18 cellular contexts compared by ENCODE assay signal in the genomic region with DNA sequence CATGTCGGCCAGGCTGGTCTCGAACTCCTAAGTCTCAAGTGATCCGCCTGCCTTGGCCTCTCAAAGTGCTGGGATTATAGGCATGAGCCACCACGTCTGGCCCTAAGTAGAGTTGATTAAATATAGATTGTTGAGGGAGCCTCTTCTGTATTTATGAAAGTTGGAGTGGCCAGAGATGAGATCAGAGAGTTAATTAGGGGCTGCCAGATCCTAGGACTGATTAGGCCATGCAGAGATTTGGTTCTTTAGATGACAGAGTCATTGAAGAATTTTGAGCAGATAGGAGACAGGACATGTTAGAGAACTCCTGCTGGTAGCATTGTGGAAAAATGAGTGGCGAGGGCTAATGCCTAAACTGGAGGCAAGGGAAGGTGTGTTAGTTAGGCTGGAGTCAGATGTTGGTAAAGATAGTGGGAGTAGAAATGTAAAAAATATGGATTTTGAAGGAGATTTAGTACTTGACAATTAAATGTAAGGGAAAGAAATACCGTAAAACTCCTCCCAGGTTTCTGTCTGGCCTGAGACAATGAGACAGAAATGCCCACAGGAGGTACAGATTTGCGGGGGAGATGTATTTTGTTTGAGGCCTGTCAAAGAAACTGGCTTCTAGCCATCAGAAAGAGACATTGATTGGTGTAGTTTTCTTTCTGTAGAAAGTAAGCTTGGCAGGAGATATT. TPM values are rescaled to one million over a fixed set of nuclear protein-coding genes. Genes with fewer than 3 reads are reported as not detected.
DNase-seq lines count a peak whose midpoint lies in the region; ATAC-seq and TF ChIP-seq lines count a peak whose summit lies in the region.
"Had no signal": no experiment of that assay in that cellular context is flagged by ENCODE, and none has a peak within 500 bp of the region (broad histone marks: within the 10 kb centered on the region; RNA-seq: fewer than 3 reads in every experiment).

No MANE protein-coding gene starts in this region.

- no peak overlapping the region for H2BK20ac ChIP-seq in IMR-90 (ENCODE audit: low read depth, low read length)

- H3F3A ChIP-seq in smooth muscle cell (ENCODE audit: low read depth) = no peaks in the 10 kb centered on the region

- H2BK15ac ChIP-seq in IMR-90 (ENCODE audit: low read depth, low read length) = no peak overlapping the region

- CTCF ChIA-PET in IMR-90 (lab: Yijun Ruan, JAX) = interaction anchor here (1.3 kb wide), 1 partner anchor 15 kb away, joined by 3 read pairs; no protein-coding TSS in a partner anchor

- no peak overlapping the region for H2AK9ac ChIP-seq in IMR-90 (replicated peaks; ENCODE audit: low read depth, low read length, poor library complexity)

- no peak overlapping the region for H2AFZ ChIP-seq in IMR-90 (replicated peaks; ENCODE audit: low read length, poor library complexity)
- no peak overlapping the region for H2AFZ ChIP-seq in smooth muscle cell (ENCODE audit: low read depth)

- H3K4me1 Mint-ChIP-seq in activated naive CD4-positive, alpha-beta T cell treated with anti-CD3 and anti-CD28 coated beads, Interleukin-2, amount 50 U/mL, for 24 hours = peaks cover 30% of the 10 kb centered on the region

- H2BK5ac ChIP-seq in IMR-90 (ENCODE audit: low read depth, low read length, poor library complexity, severe bottlenecking) = no peak overlapping the region

- no peak overlapping the region for H4K8ac ChIP-seq in IMR-90 (ENCODE audit: low read depth in 2 of 2, low read length in 2 of 2)

- TF ChIP-seq CTCF in IMR-90 (conservative IDR thresholded peaks at IDR 0.05; ENCODE audit: low read depth, low read length) = no peak
- no peak for TF ChIP-seq CTCF in smooth muscle cell (IDR thresholded peaks at IDR 0.05; ENCODE audit: borderline replicate concordance, insufficient read depth, poor library complexity, severe bottlenecking)

- 100% methylated on average over 1 of the region's 7 CpGs; no CpG with 5 or more reads in 1 of the 2 experiments for WGBS in IMR-90 (ENCODE audit: extremely low coverage in 2 of 2, insufficient read length in 1 of 2), 2 experiments
- WGBS in smooth muscle cell (ENCODE audit: low lambda C conversion rate) = 43% methylated on average over 7 of the region's 7 CpGs

- no peak overlapping the region for H4K91ac ChIP-seq in IMR-90 (ENCODE audit: insufficient read depth, low read depth, low read length)

- H3K79me1 ChIP-seq in IMR-90 (ENCODE audit: low read depth in 1 of 2, low read length in 2 of 2) = peaks cover 16 to 30% of the 10 kb centered on the region in 2 experiments; a peak in 3 of 4 replicates

- H3K27ac ChIP-seq in IMR-90 (ENCODE audit: insufficient read depth, low read length) (no peak overlapping the region), smooth muscle cell (ENCODE audit: low read depth) (peak overlapping the region; percentile 50)

- H3K4me2 ChIP-seq in IMR-90 (ENCODE audit: low read depth, low read length) = no peak overlapping the region
- no peak overlapping the region for H3K4me2 ChIP-seq in smooth muscle cell

- 0 out of 2 replicates have a peak, but pooled peaks have one; percentile 21 for ATAC-seq in IMR-90 (ENCODE audit: low read depth)
- no peak for ATAC-seq in HG03432 (IDR thresholded peaks at IDR 0.05; ENCODE audit: unreplicated experiment)
- ATAC-seq: HepG2, left lobe of liver had no signal

- no TSS peak for BruUV-seq in IMR-90 (replicated peaks; lab: Mats Ljungman, UMichigan)

- no peaks in the 10 kb centered on the region for H3K9me3 Mint-ChIP-seq in activated naive CD4-positive, alpha-beta T cell treated with anti-CD3 and anti-CD28 coated beads, Interleukin-2, amount 50 U/mL, for 24 hours
- H3K9me3 Mint-ChIP-seq: activated CD4-positive, alpha-beta memory T cell treated with anti-CD3 and anti-CD28 coated beads for 36 hours; activated T-helper 1 cell treated with anti-CD3 and anti-CD28 coated beads, Interleukin-12 subunit alpha, Interleukin-12 subunit beta, Interleukin-2, Interleukin-4 antibody, amounts not matched to agents 30 ng/mL and 10 ng/mL and 1 ng/mL, durations not matched to agents 14 hours and 24 hours and 36 hours; naive B cell had no signal

- H3K9me1 ChIP-seq in IMR-90 (ENCODE audit: insufficient read depth, low read length) = peaks cover 11% of the 10 kb centered on the region

- dilution Hi-C loops in IMR-90 (cut with HindIII; ENCODE audit: low sequenced_read_pairs, unreplicated experiment) = no loop called here

- no peaks in the 10 kb centered on the region; the same call in 1 of the 2 replicates for H4K20me1 ChIP-seq in IMR-90 (ENCODE audit: insufficient read depth, low read length)
- peaks cover 24% of the 10 kb centered on the region for H4K20me1 ChIP-seq in smooth muscle cell (ENCODE audit: low read depth)

- no peaks in the 10 kb centered on the region for H3K79me2 ChIP-seq in smooth muscle cell (ENCODE audit: low read depth)

- no peaks in the 10 kb centered on the region for H3K9me3 ChIP-seq in IMR-90 (ENCODE audit: control insufficient read depth, insufficient read depth, low read length)
- no peaks in the 10 kb centered on the region for H3K9me3 ChIP-seq in smooth muscle cell (replicated peaks; ENCODE audit: low read depth)

- H2BK120ac ChIP-seq in IMR-90 (ENCODE audit: low read depth, low read length) = no peak overlapping the region

- H3K9ac ChIP-seq in IMR-90 (ENCODE audit: low read depth, low read length) (no peak overlapping the region), smooth muscle cell (ENCODE audit: low read depth) (no peak overlapping the region)

- no peak overlapping the region for H2AK5ac ChIP-seq in IMR-90 (ENCODE audit: low read depth, low read length)

- H3K4me1 ChIP-seq in IMR-90 (ENCODE audit: control insufficient read depth, insufficient read depth, low read length) (peaks cover 9% of the 10 kb centered on the region), smooth muscle cell (ENCODE audit: low read depth) (no peaks in the 10 kb centered on the region)

- peaks cover 35% of the 10 kb centered on the region for H3K36me3 ChIP-seq in IMR-90 (ENCODE audit: control insufficient read depth, insufficient read depth, low read length)
- peaks cover 9% of the 10 kb centered on the region for H3K36me3 ChIP-seq in smooth muscle cell (ENCODE audit: low read depth)

- H3K27me3 Mint-ChIP-seq in activated naive CD4-positive, alpha-beta T cell treated with anti-CD3 and anti-CD28 coated beads, Interleukin-2, amount 50 U/mL, for 24 hours = no peaks in the 10 kb centered on the region
- H3K27me3 Mint-ChIP-seq: activated CD4-positive, alpha-beta memory T cell treated with anti-CD3 and anti-CD28 coated beads for 36 hours; naive B cell had no signal

- H3K18ac ChIP-seq in IMR-90 (ENCODE audit: low read depth, low read length) = no peak overlapping the region

- in situ Hi-C loops in IMR-90 (cut with MboI; ENCODE audit: low sequenced_read_pairs) = no loop called here

- DNase-seq in activated naive CD4-positive, alpha-beta T cell (lab: John Stamatoyannopoulos, UW) = no peak
- DNase-seq in IMR-90 (no peak), iPS-NIHi7 (ENCODE audit: extremely low spot score) (peak; percentile 19), smooth muscle cell (lab: John Stamatoyannopoulos, UW; ENCODE audit: unreplicated experiment) (no peak), NCI-H748 treated with DMSO at 0.1 percent for 48 hours (lab: John Stamatoyannopoulos, UW) (no peak), HCEC 1CT (no peak)
- DNase-seq: activated CD4-positive, alpha-beta memory T cell treated with anti-CD3 and anti-CD28 coated beads for 36 hours; amygdala; foreskin fibroblast; naive B cell; NCI-H2029; NCI-H510A; SIG-M5 had no signal

- POLR2A ChIA-PET in IMR-90 (lab: Charles Lee; ENCODE audit: unreplicated experiment) = no interaction called here

- H3K27me3 ChIP-seq in IMR-90 (ENCODE audit: control insufficient read depth, insufficient read depth, low read length) (no peaks in the 10 kb centered on the region), smooth muscle cell (ENCODE audit: low read depth) (no peaks in the 10 kb centered on the region)

- peak overlapping the region; percentile 42 for H3K27ac Mint-ChIP-seq in activated naive CD4-positive, alpha-beta T cell treated with anti-CD3 and anti-CD28 coated beads, Interleukin-2, amount 50 U/mL, for 24 hours
- H3K27ac Mint-ChIP-seq: activated CD4-positive, alpha-beta memory T cell treated with anti-CD3 and anti-CD28 coated beads for 36 hours had no signal

- no peak overlapping the region for H3K23ac ChIP-seq in IMR-90 (ENCODE audit: low read depth, low read length)

- H3K14ac ChIP-seq in IMR-90 (replicated peaks; ENCODE audit: low read depth, low read length) = no peak overlapping the region

- TF ChIP-seq POLR2A in IMR-90 (IDR thresholded peaks at IDR 0.05; ENCODE audit: low read depth, low read length) = no peak

- intact Hi-C loops in IMR-90 (cut with micrococcal nuclease) = no loop called here

- H3K36me3 Mint-ChIP-seq in activated naive CD4-positive, alpha-beta T cell treated with anti-CD3 and anti-CD28 coated beads, Interleukin-2, amount 50 U/mL, for 24 hours = peaks cover 31% of the 10 kb centered on the region

- no peak overlapping the region for H3K4me3 ChIP-seq in IMR-90 (ENCODE audit: insufficient read depth, low read depth, low read length)
- no peak overlapping the region for H3K4me3 ChIP-seq in smooth muscle cell

- H3K4me3 Mint-ChIP-seq in activated naive CD4-positive, alpha-beta T cell treated with anti-CD3 and anti-CD28 coated beads, Interleukin-2, amount 50 U/mL, for 24 hours = no peak overlapping the region
- H3K4me3 Mint-ChIP-seq: activated CD4-positive, alpha-beta memory T cell treated with anti-CD3 and anti-CD28 coated beads for 36 hours; activated T-helper 1 cell treated with anti-CD3 and anti-CD28 coated beads, Interleukin-12 subunit alpha, Interleukin-12 subunit beta, Interleukin-2, Interleukin-4 antibody, amounts not matched to agents 30 ng/mL and 10 ng/mL and 1 ng/mL, durations not matched to agents 14 hours and 24 hours and 36 hours had no signal

- H4K5ac ChIP-seq in IMR-90 (ENCODE audit: low read depth, low read length) = no peak overlapping the region

- H3K4ac ChIP-seq in IMR-90 (ENCODE audit: low read depth, low read length) = no peak overlapping the region

- no peak for TF ChIP-seq RAD21 in IMR-90 (IDR thresholded peaks at IDR 0.05; ENCODE audit: low read length)

- H3K56ac ChIP-seq in IMR-90 (ENCODE audit: extremely low read depth, insufficient read depth, low read length) = no peak overlapping the region

TF ChIP-seq in IMR-90, 13 proteins besides CTCF, POLR2A, EP300 and RAD21 (continues in another document):
- TF ChIP-seq BHLHE40 (IDR thresholded peaks at IDR 0.05; ENCODE audit: low read depth, low read length) (no peak), CHD1 (IDR thresholded peaks at IDR 0.05; ENCODE audit: low read depth, low read length) (no peak), MAZ (IDR thresholded peaks at IDR 0.05; ENCODE audit: borderline replicate concordance, low read depth, low read length) (no peak), MXI1 (IDR thresholded peaks at IDR 0.05; ENCODE audit: borderline replicate concordance, low read depth, low read length) (no peak)

RNA-seq across cellular contexts. Expression of gene SACM1L, which starts 23.4 kb away (rescaled TPM):
- total RNA-seq in IMR-90 (2012; rRNA removed) = 40.9 and 44.2 TPM in 2 replicates
- polyA plus RNA-seq in IMR-90 (2012; rRNA removed) = 12.8 and 19.0 TPM in 2 replicates
- polyA plus RNA-seq in IMR-90 (2012; cell fraction: cytosol; rRNA removed) = 1.8 and 2.5 TPM in 2 replicates
- 7.0 and 36.5 TPM in 2 replicates for polyA plus RNA-seq in IMR-90 (2012; cell fraction: nucleus; rRNA removed; ENCODE audit: low replicate concordance)
- 24.7 and 31.7 TPM in 2 replicates for total RNA-seq in smooth muscle cell
- 12.9 and 15.8 TPM in 2 replicates for polyA plus RNA-seq in smooth muscle cell
